Comparison of ENCODE assay signal across 15 cellular contexts in the genomic region with DNA sequence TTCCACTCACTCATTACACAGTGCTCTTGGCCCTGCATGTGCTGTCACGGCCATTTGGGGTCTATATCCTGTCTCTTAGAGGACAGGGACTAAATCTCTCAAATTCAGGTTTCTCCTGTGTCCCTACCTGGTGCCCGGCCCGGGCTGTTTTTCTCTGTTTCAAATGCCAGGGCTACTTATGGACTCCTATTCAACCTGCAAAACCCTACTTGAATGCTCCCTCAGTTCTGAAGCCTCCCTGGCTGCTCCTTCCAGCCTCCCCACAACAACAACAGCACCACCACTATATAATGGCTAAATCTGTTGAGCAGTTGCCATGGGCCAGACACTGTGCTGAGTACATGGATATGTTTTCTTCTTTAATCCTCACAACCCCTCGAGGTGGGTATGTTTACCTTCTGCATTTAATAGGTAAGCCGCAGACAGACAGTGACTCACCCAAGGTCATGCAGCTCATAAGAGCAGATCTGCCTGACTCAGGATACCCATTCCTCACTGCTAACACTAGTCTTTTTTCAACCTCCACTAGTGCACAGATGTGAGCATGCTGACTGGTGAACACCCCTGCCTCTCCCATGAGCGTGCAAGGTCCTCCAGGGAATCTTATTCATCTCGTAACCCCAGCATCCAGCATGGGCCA. TPM values are rescaled to one million over a fixed set of nuclear protein-coding genes. Genes with fewer than 3 reads are reported as not detected.
DNase-seq lines count a peak whose midpoint lies in the region; ATAC-seq and TF ChIP-seq lines count a peak whose summit lies in the region.
"Had no signal": no experiment of that assay in that cellular context is flagged by ENCODE, and none has a peak within 500 bp of the region (broad histone marks: within the 10 kb centered on the region; RNA-seq: fewer than 3 reads in every experiment).

No MANE protein-coding gene starts in this region.

- no peaks in the 10 kb centered on the region for H3K27me3 Mint-ChIP-seq in activated CD8-positive, alpha-beta memory T cell treated with anti-CD3 and anti-CD28 coated beads, Interleukin-2, amount 10 ng/mL, durations not matched to agents 7 days and 5 days
- H3K27me3 Mint-ChIP-seq in naive thymus-derived CD8-positive, alpha-beta T cell: no peaks in the 10 kb centered on the region

- CTCF ChIA-PET in activated CD8-positive, alpha-beta memory T cell treated with anti-CD3 and anti-CD28 coated beads, Interleukin-2, amount 10 ng/mL, durations not matched to agents 7 days and 5 days (lab: Charles Lee): no interaction called here

- peak overlapping the region; percentile 18 for H3K27ac Mint-ChIP-seq in activated CD8-positive, alpha-beta memory T cell treated with anti-CD3 and anti-CD28 coated beads, Interleukin-2, amount 10 ng/mL, durations not matched to agents 7 days and 5 days
- peak overlapping the region in 5 of 10 donors; percentile 26 to 72 (median 41) for H3K27ac Mint-ChIP-seq in naive thymus-derived CD8-positive, alpha-beta T cell

- H3K4me3 Mint-ChIP-seq in activated CD8-positive, alpha-beta memory T cell treated with anti-CD3 and anti-CD28 coated beads, Interleukin-2, amount 10 ng/mL, durations not matched to agents 7 days and 5 days: no peak overlapping the region
- H3K4me3 Mint-ChIP-seq in naive thymus-derived CD8-positive, alpha-beta T cell: no peak overlapping the region

- H3K4me1 ChIP-seq in RWPE2 (ENCODE audit: insufficient read depth, poor library complexity, severe bottlenecking) (peaks cover 1% of the 10 kb centered on the region), stomach (peaks cover 14 to 73% (median 42%) of the 10 kb centered on the region in 4 donors)

- no peak for DNase-seq in activated CD8-positive, alpha-beta memory T cell treated with anti-CD3 and anti-CD28 coated beads, Interleukin-2, amount 10 ng/mL, durations not matched to agents 7 days and 5 days
- DNase-seq in activated CD8-positive, alpha-beta memory T cell treated with anti-CD3 and anti-CD28 coated beads, Interleukin-2, amount 50 U/mL, for 48 hours: no peak
- no peak for DNase-seq in RWPE2 (ENCODE audit: low spot score)
- DNase-seq in stomach: no peak
- no peak for DNase-seq in EL
- DNase-seq in naive thymus-derived CD8-positive, alpha-beta T cell: no peak
- no peak for DNase-seq in NK-92 treated with Interleukin-12 subunit alpha and Interleukin-12 subunit beta, amount 100 ng/mL, for 24 hours (lab: John Stamatoyannopoulos, UW)
- DNase-seq: activated naive CD4-positive, alpha-beta T cell; DMS79 treated with DMSO at 0.1 percent for 48 hours; NCI-H2029 treated with DMSO at 0.1 percent for 48 hours had no signal

- H3K9me3 Mint-ChIP-seq in activated CD8-positive, alpha-beta memory T cell treated with anti-CD3 and anti-CD28 coated beads, Interleukin-2, amount 10 ng/mL, durations not matched to agents 7 days and 5 days (ENCODE audit: low read depth): no peaks in the 10 kb centered on the region
- no peaks in the 10 kb centered on the region for H3K9me3 Mint-ChIP-seq in naive thymus-derived CD8-positive, alpha-beta T cell

- H3K4me1 Mint-ChIP-seq in activated CD8-positive, alpha-beta memory T cell treated with anti-CD3 and anti-CD28 coated beads, Interleukin-2, amount 10 ng/mL, durations not matched to agents 7 days and 5 days: no peaks in the 10 kb centered on the region
- H3K4me1 Mint-ChIP-seq in naive thymus-derived CD8-positive, alpha-beta T cell: peaks cover 18 to 42% (median 23%) of the 10 kb centered on the region in 4 donors

- intact Hi-C loops in stomach (cut with DNase I; ENCODE audit: low total_unique reads): no loop called here

- H3K36me3 ChIP-seq in RWPE2 (ENCODE audit: low read depth) (no peaks in the 10 kb centered on the region; the same call in 1 of the 2 replicates), stomach (peaks cover 0 to 55% (median 25%) of the 10 kb centered on the region in 4 donors)

- 85 to 95% (median 91%) methylated on average over 7 of the region's 7 CpGs for WGBS in stomach, 5 donors

- H3K27ac ChIP-seq in RWPE2 (ENCODE audit: poor library complexity, severe bottlenecking) (no peak overlapping the region), stomach (peak overlapping the region in 3 of 5 donors; percentile 10 to 92 (median 43))

- H3K4me3 ChIP-seq in RWPE2 (ENCODE audit: severe bottlenecking): no peak overlapping the region
- no peak overlapping the region for H3K4me3 ChIP-seq in stomach
- H3K4me3 ChIP-seq: GM12878 had no signal

- H3K27me3 ChIP-seq in RWPE2 (ENCODE audit: insufficient read depth, poor library complexity, severe bottlenecking) (no peaks in the 10 kb centered on the region), stomach (no peaks in the 10 kb centered on the region)

- TF ChIP-seq POLR2A in stomach (IDR thresholded peaks at IDR 0.05): no peak

- TF ChIP-seq EP300 in stomach (IDR thresholded peaks at IDR 0.05): no peak

- ATAC-seq in activated CD8-positive, alpha-beta memory T cell treated with anti-CD3 and anti-CD28 coated beads, Interleukin-2, amount 10 ng/mL, durations not matched to agents 7 days and 5 days: no peak
- peak; percentile 93 for ATAC-seq in RWPE2 (ENCODE audit: low read depth)
- peak; percentile 53 for ATAC-seq in esophagus mucosa
- no peak for ATAC-seq in naive thymus-derived CD8-positive, alpha-beta T cell
- ATAC-seq: GM12878 had no signal

- TF ChIP-seq CTCF in RWPE2 (IDR thresholded peaks at IDR 0.05; ENCODE audit: poor library complexity, severe bottlenecking): no peak
- no peak for TF ChIP-seq CTCF in stomach (IDR thresholded peaks at IDR 0.05)

- POLR2A ChIA-PET in naive thymus-derived CD8-positive, alpha-beta T cell (lab: Charles Lee): no interaction called here

- H3K36me3 Mint-ChIP-seq in activated CD8-positive, alpha-beta memory T cell treated with anti-CD3 and anti-CD28 coated beads, Interleukin-2, amount 10 ng/mL, durations not matched to agents 7 days and 5 days: peaks cover 1% of the 10 kb centered on the region
- H3K36me3 Mint-ChIP-seq in naive thymus-derived CD8-positive, alpha-beta T cell: peaks cover 0 to 16% (median 3%) of the 10 kb centered on the region in 3 donors

- no peaks in the 10 kb centered on the region for H3K9me3 ChIP-seq in RWPE2 (ENCODE audit: severe bottlenecking)
- H3K9me3 ChIP-seq in stomach: no peaks in the 10 kb centered on the region

RNA-seq across cellular contexts. Expression of a gene that starts 29.9 kb away (rescaled TPM):
- total RNA-seq in activated CD8-positive, alpha-beta memory T cell treated with anti-CD3 and anti-CD28 coated beads, Interleukin-2, amount 10 ng/mL, durations not matched to agents 7 days and 5 days: 10 to 100 TPM; 20.8 to 60.4 TPM
- 116 TPM for total RNA-seq in esophagus mucosa
- 100 to 1,000 TPM in 1 of 5 donors, 10 to 100 TPM in 4; 15.1 to 103 (median 54.2) TPM for total RNA-seq in stomach
- polyA plus RNA-seq in stomach: 100 to 1,000 TPM in 1 of 3 donors, 10 to 100 TPM in 2; 50.2 to 102 (median 62.2) TPM
- total RNA-seq in naive thymus-derived CD8-positive, alpha-beta T cell: 10 to 100 TPM; 86.4 to 91.0 TPM
- polyA plus RNA-seq in naive thymus-derived CD8-positive, alpha-beta T cell: 10 to 100 TPM; 17.7 to 31.0 (median 20.4) TPM

RNA-seq across cellular contexts. Expression of a gene that starts 55.8 kb away (rescaled TPM):
- total RNA-seq in activated CD8-positive, alpha-beta memory T cell treated with anti-CD3 and anti-CD28 coated beads, Interleukin-2, amount 10 ng/mL, durations not matched to agents 7 days and 5 days: not detected
- total RNA-seq in esophagus mucosa: not detected
- not detected for total RNA-seq in stomach
- polyA plus RNA-seq in stomach: not detected
- not detected for total RNA-seq in naive thymus-derived CD8-positive, alpha-beta T cell
- not detected for polyA plus RNA-seq in naive thymus-derived CD8-positive, alpha-beta T cell
- total RNA-seq: cerebellum; GM12878; T-helper 2 cell treated with Interferon-gamma antibody and Interleukin-4, amounts not matched to agents 100 ng/mL and 5 ng/mL, for 36 hours had no signal
- polyA plus RNA-seq: GM12878, urinary bladder had no signal

Comparison
In these comparisons a context has a peak if more than half of its experiments do, and no peak if none do; other contexts are left out.
1. ATAC-seq: peak in RWPE2 (single experiment) and esophagus mucosa (single experiment); none in activated CD8-positive, alpha-beta memory T cell treated with anti-CD3 and anti-CD28 coated beads, Interleukin-2, amount 10 ng/mL, durations not matched to agents 7 days and 5 days (single experiment) and naive thymus-derived CD8-positive, alpha-beta T cell (0 of 2).